15 cellular contexts compared by ENCODE assay signal in genomic region chr16:10776280-10776679, GRCh38. TPM values are rescaled to one million over a fixed set of nuclear protein-coding genes. Genes with fewer than 3 reads are reported as not detected.
DNase-seq lines count a peak whose midpoint lies in the region; ATAC-seq, FAIRE-seq and TF ChIP-seq lines count a peak whose summit lies in the region.
"Had no signal": no experiment of that assay in that cellular context is flagged by ENCODE, and none has a peak within 500 bp of the region (broad histone marks: within the 10 kb centered on the region; RNA-seq: fewer than 3 reads in every experiment).

No MANE protein-coding gene starts in this region.

- FAIRE-seq in HTR-8/SVneo (lab: Jason Lieb, UNC), result no peak
- FAIRE-seq: D721Med had no signal

- no peaks in the 10 kb centered on the region for H3K9me3 ChIP-seq in Peyer's patch
- H3K9me3 ChIP-seq: heart left ventricle, upper lobe of left lung had no signal

- intact Hi-C loops in lower leg skin (cut with DNase I; ENCODE audit: low total_unique reads), result no loop called here

- TF ChIP-seq CTCF in GM10248 (IDR thresholded peaks at IDR 0.05; ENCODE audit: control extremely low read depth, extremely low read depth, low read depth, missing control alignments), result no peak
- TF ChIP-seq CTCF in Peyer's patch (IDR thresholded peaks at IDR 0.05), result no peak
- no peak for TF ChIP-seq CTCF in lower leg skin (IDR thresholded peaks at IDR 0.05)

- H3K27ac ChIP-seq in Peyer's patch, result no peak overlapping the region
- H3K27ac ChIP-seq: heart left ventricle, upper lobe of left lung had no signal

- POLR2A ChIA-PET in GM10248 (lab: Yijun Ruan, JAX), result no interaction called here

- H3K27me3 ChIP-seq in Peyer's patch, result no peaks in the 10 kb centered on the region
- H3K27me3 ChIP-seq: heart left ventricle, upper lobe of left lung had no signal

- no peaks in the 10 kb centered on the region for H3K36me3 ChIP-seq in Peyer's patch
- H3K36me3 ChIP-seq: heart left ventricle, upper lobe of left lung had no signal

- H3K4me3 ChIP-seq in Peyer's patch (no peak overlapping the region), lower leg skin (ENCODE audit: low read depth, poor library complexity, severe bottlenecking) (no peak overlapping the region)
- H3K4me3 ChIP-seq: heart left ventricle, upper lobe of left lung had no signal

- no peak for TF ChIP-seq POLR2A in Peyer's patch (IDR thresholded peaks at IDR 0.05)
- no peak for TF ChIP-seq POLR2A in lower leg skin (IDR thresholded peaks at IDR 0.05)

- ATAC-seq in HG02884 (IDR thresholded peaks at IDR 0.05; ENCODE audit: unreplicated experiment), result peak; percentile 75
- ATAC-seq: heart left ventricle had no signal

- 79 to 80% methylated on average over 4 of the region's 4 CpGs for WGBS in lower leg skin, 2 donors

- H3K4me1 ChIP-seq in Peyer's patch, result no peaks in the 10 kb centered on the region

- DNase-seq in GM10248 (ENCODE audit: extremely low spot score) (peak; percentile 69), GM19238 (ENCODE audit: insufficient read length, low spot score) (peak; percentile 36), OCI-M1 (lab: John Stamatoyannopoulos, UW) (peak; percentile 5), Peyer's patch (no peak), HTR-8/SVneo (ENCODE audit: insufficient read length, low spot score) (no peak), lower leg skin (ENCODE audit: low spot score in 2 of 2) (no peak), SW 1271 (lab: John Stamatoyannopoulos, UW) (no peak)
- DNase-seq: central memory CD4-positive, alpha-beta T cell; heart left ventricle; NCI-H1417 treated with DMSO at 0.1 percent for 48 hours; upper lobe of left lung had no signal

- CTCF ChIA-PET in GM10248 (lab: Yijun Ruan, JAX), result no interaction called here

RNA-seq across cellular contexts. Expression of gene NUBP1, which starts 32.6 kb away (rescaled TPM):
- total RNA-seq in Peyer's patch (10 to 100 TPM; 18.9 to 31.4 (median 23.9) TPM), lower leg skin (10 to 100 TPM; 16.3 to 26.7 (median 25.1) TPM)

RNA-seq across cellular contexts. Expression of gene TVP23A, which starts 42.3 kb away (rescaled TPM):
- total RNA-seq in Peyer's patch, result 1 to 10 TPM in 2 of 4 donors, not detected in 2; 1.1 to 3.3 TPM
- under 1 TPM in 2 of 4 donors, not detected in 2; 0.19 TPM for total RNA-seq in lower leg skin
- total RNA-seq: H4, myocyte had no signal

Comparison
In these comparisons a context has a peak if more than half of its experiments do, and no peak if none do; other contexts are left out.
1. DNase-seq: peak in GM10248 (single experiment), GM19238 (single experiment) and OCI-M1 (single experiment); none in Peyer's patch (0 of 3), HTR-8/SVneo (single experiment), lower leg skin (0 of 2) and SW 1271 (0 of 2).